ENCODE assay signal across 1 cellular context in the genomic region with DNA sequence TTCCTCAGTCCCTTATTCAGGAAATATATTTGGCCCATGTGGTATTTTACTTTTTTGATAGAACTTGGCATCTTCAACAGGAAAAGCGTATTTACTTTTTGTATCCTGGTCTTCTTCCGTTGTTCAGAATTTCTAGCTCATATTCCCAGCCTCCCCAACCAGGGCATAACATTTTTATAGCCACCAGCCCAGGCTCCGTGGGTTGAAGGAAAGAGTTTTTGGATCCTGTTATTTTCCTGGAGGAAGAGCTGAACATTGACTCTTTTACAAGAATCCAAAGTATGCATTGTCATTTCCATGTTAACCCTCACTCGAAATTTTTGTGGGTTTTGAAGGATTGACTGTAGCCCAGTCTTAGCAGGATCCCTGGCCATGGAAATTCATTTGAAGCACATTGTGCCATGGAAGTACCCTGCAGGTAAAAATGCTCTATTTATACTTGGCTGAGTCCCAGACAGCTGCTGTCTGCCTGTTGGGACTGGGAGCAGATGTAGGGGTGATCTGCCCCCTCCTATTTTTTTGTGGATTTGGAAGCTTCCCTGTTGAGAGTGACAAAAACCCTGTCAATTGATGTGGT.
TF ChIP-seq lines count a peak whose summit lies in the region.

No MANE protein-coding gene starts in this region.

TF ChIP-seq in SK-N-SH, 30 proteins besides CTCF, POLR2A, EP300 and RAD21 (continued from another document):
- TF ChIP-seq, protein P1, sequence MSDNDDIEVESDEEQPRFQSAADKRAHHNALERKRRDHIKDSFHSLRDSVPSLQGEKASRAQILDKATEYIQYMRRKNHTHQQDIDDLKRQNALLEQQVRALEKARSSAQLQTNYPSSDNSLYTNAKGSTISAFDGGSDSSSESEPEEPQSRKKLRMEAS (IDR thresholded peaks at IDR 0.05; ENCODE audit: low read depth) = no peak
- TF ChIP-seq MEF2A (IDR thresholded peaks at IDR 0.05; ENCODE audit: borderline replicate concordance, low read depth) = no peak
- TF ChIP-seq EZH2phosphoT487 (IDR thresholded peaks at IDR 0.05; ENCODE audit: borderline replicate concordance, low read depth) = no peak
- TF ChIP-seq NFIC (IDR thresholded peaks at IDR 0.05; ENCODE audit: borderline replicate concordance) = peak; percentile 36; the same call in 1 of the 2 replicates
- no peak for TF ChIP-seq NRF1 (IDR thresholded peaks at IDR 0.05; ENCODE audit: low read depth, low read length)
- no peak for TF ChIP-seq RXRA (IDR thresholded peaks at IDR 0.05; ENCODE audit: borderline replicate concordance, low read depth)
- TF ChIP-seq, protein P2, sequence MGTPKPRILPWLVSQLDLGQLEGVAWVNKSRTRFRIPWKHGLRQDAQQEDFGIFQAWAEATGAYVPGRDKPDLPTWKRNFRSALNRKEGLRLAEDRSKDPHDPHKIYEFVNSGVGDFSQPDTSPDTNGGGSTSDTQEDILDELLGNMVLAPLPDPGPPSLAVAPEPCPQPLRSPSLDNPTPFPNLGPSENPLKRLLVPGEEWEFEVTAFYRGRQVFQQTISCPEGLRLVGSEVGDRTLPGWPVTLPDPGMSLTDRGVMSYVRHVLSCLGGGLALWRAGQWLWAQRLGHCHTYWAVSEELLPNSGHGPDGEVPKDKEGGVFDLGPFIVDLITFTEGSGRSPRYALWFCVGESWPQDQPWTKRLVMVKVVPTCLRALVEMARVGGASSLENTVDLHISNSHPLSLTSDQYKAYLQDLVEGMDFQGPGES (IDR thresholded peaks at IDR 0.05; ENCODE audit: low read depth, low read length) = no peak
- TF ChIP-seq, protein P3, sequence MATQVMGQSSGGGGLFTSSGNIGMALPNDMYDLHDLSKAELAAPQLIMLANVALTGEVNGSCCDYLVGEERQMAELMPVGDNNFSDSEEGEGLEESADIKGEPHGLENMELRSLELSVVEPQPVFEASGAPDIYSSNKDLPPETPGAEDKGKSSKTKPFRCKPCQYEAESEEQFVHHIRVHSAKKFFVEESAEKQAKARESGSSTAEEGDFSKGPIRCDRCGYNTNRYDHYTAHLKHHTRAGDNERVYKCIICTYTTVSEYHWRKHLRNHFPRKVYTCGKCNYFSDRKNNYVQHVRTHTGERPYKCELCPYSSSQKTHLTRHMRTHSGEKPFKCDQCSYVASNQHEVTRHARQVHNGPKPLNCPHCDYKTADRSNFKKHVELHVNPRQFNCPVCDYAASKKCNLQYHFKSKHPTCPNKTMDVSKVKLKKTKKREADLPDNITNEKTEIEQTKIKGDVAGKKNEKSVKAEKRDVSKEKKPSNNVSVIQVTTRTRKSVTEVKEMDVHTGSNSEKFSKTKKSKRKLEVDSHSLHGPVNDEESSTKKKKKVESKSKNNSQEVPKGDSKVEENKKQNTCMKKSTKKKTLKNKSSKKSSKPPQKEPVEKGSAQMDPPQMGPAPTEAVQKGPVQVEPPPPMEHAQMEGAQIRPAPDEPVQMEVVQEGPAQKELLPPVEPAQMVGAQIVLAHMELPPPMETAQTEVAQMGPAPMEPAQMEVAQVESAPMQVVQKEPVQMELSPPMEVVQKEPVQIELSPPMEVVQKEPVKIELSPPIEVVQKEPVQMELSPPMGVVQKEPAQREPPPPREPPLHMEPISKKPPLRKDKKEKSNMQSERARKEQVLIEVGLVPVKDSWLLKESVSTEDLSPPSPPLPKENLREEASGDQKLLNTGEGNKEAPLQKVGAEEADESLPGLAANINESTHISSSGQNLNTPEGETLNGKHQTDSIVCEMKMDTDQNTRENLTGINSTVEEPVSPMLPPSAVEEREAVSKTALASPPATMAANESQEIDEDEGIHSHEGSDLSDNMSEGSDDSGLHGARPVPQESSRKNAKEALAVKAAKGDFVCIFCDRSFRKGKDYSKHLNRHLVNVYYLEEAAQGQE (IDR thresholded peaks at IDR 0.05; ENCODE audit: low read depth, low read length) = no peak
- no peak for TF ChIP-seq FOSL2 (IDR thresholded peaks at IDR 0.05; ENCODE audit: borderline replicate concordance, low read depth)
- no peak for TF ChIP-seq CHD2 (IDR thresholded peaks at IDR 0.05; ENCODE audit: low read length, partially characterized antibody)
- no peak for TF ChIP-seq RCOR1 (IDR thresholded peaks at IDR 0.05; ENCODE audit: low read length)
- TF ChIP-seq, protein P4, sequence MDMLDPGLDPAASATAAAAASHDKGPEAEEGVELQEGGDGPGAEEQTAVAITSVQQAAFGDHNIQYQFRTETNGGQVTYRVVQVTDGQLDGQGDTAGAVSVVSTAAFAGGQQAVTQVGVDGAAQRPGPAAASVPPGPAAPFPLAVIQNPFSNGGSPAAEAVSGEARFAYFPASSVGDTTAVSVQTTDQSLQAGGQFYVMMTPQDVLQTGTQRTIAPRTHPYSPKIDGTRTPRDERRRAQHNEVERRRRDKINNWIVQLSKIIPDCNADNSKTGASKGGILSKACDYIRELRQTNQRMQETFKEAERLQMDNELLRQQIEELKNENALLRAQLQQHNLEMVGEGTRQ (IDR thresholded peaks at IDR 0.05; ENCODE audit: borderline replicate concordance, low read depth, low read length) = no peak
- no peak for TF ChIP-seq TAF1 (IDR thresholded peaks at IDR 0.05; ENCODE audit: borderline replicate concordance, low read depth, low read length)
